In the genomic region with DNA sequence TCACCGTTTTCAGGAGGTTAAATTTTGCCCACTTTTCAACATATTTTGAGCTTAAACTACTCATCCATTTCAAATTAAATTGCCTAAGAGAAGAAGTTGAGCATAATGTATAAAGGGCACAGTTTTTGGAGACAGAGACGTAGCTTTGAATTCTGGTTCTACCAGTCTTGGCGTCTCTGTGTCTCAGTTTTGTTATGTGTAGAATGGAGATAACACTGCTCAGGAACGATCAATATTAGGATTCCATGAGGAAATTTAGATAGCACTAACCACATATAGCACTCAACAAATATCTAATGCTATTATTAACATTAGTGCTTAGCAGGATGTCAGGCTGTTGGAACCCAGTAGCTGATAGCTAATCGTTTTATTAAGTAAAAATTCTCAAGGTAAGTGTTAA, we compare ENCODE assay signal across 27 cellular contexts. TPM values are rescaled to one million over a fixed set of nuclear protein-coding genes. Genes with fewer than 3 reads are reported as not detected.
"Had no signal": no experiment of that assay in that cellular context is flagged by ENCODE, and none has a peak within 500 bp of the region (broad histone marks: within the 10 kb centered on the region; RNA-seq: fewer than 3 reads in every experiment).

No MANE protein-coding gene starts in this region.

- H3K4me3 ChIP-seq: esophagus squamous epithelium, gastroesophageal sphincter had no signal

- H3K9me3 ChIP-seq: esophagus squamous epithelium, gastroesophageal sphincter had no signal

- ATAC-seq: activated T-cell treated with anti-CD3 and anti-CD28 coated beads, Interleukin-2, amount 50 U/mL, for 4 hours; activated T-helper 17 cell treated with anti-CD3 and anti-CD28 coated beads, Interleukin-2, amount 50 U/mL, for 72 hours; gastroesophageal sphincter; WTC11 had no signal

- H3K36me3 ChIP-seq: esophagus squamous epithelium, gastroesophageal sphincter had no signal

- DNase-seq: activated CD4-positive, alpha-beta memory T cell treated with anti-CD3 and anti-CD28 coated beads, Interleukin-2, amount 10 ng/mL, durations not matched to agents 7 days and 5 days; activated CD4-positive, alpha-beta T cell treated with anti-CD3 and anti-CD28 coated beads for 1 hour; activated CD4-positive, alpha-beta T cell treated with anti-CD3 and anti-CD28 coated beads for 4 hours; activated CD4-positive, alpha-beta T cell treated with anti-CD3 and anti-CD28 coated beads, Interleukin-2, amount 10 ng/mL, durations not matched to agents 7 days and 5 days; activated CD4-positive, alpha-beta T cell treated with anti-CD3 and anti-CD28 coated beads, Interleukin-2, amount 50 U/mL, for 4 hours; activated CD8-positive, alpha-beta memory T cell treated with anti-CD3 and anti-CD28 coated beads for 24 hours; activated effector memory CD4-positive, alpha-beta T cell treated with Interleukin-2 at 50 U/mL for 16 hours; activated gamma-delta T cell treated with Interleukin-2 at 50 U/mL for 16 hours; activated naive CD4-positive, alpha-beta T cell treated with anti-CD3 and anti-CD28 coated beads, Interleukin-2, amount 50 U/mL, for 16 hours; activated naive CD4-positive, alpha-beta T cell treated with Interleukin-2 at 50 U/mL for 16 hours; activated T-cell treated with anti-CD3 and anti-CD28 coated beads, Interleukin-2, amount 50 U/mL, for 4 hours; amniotic stem cell; anterior cingulate cortex; caudate nucleus; effector CD8-positive, alpha-beta T cell; esophagus squamous epithelium; foreskin melanocyte; T-helper 2 cell had no signal

- H3K4me1 ChIP-seq: esophagus squamous epithelium, gastroesophageal sphincter had no signal

- H3K27ac ChIP-seq: epithelial cell of prostate, esophagus squamous epithelium, gastroesophageal sphincter had no signal

- FAIRE-seq: astrocyte, colon, endometrium, endothelial cell of umbilical vein had no signal

RNA-seq across cellular contexts. Expression of a gene that starts 40.4 kb away (rescaled TPM):
- total RNA-seq: activated CD4-positive, alpha-beta memory T cell treated with anti-CD3 and anti-CD28 coated beads, Interleukin-2, amount 10 ng/mL, durations not matched to agents 7 days and 5 days; activated CD4-positive, alpha-beta T cell treated with anti-CD3 and anti-CD28 coated beads, Interleukin-2, amount 10 ng/mL, durations not matched to agents 7 days and 5 days; activated T-helper 17 cell treated with anti-CD3 and anti-CD28 coated beads, Interleukin-2, amount 50 U/mL, for 72 hours; T-helper 1 cell treated with Interleukin-12 subunit alpha and Interleukin-12 subunit beta and Interleukin-4 antibody, amounts not matched to agents 30 ng/mL and 1 ng/mL, for 36 hours had no signal
